In genomic region chr19:12162882-12163806, GRCh38 we compare ENCODE assay signal across 8 cellular contexts. TPM values are rescaled to one million over a fixed set of nuclear protein-coding genes. Genes with fewer than 3 reads are reported as not detected.
DNase-seq lines count a peak whose midpoint lies in the region; ATAC-seq and TF ChIP-seq lines count a peak whose summit lies in the region.

ZNF136 (plus strand) TSS chr19:12163096; CDS start chr19:12163204, 108 bp downstream.

- no peaks in the 10 kb centered on the region for H3F3A ChIP-seq in DOHH2 (ENCODE audit: control insufficient read depth, insufficient read depth)
- no peaks in the 10 kb centered on the region for H3F3A ChIP-seq in GM23338 (replicated peaks; ENCODE audit: low read depth)

- H3K9me2 ChIP-seq in DOHH2 (replicated peaks; ENCODE audit: control insufficient read depth, low read length) (no peaks in the 10 kb centered on the region), GM23338 (ENCODE audit: insufficient read depth) (no peaks in the 10 kb centered on the region; the same call in 1 of the 2 replicates)

- ATAC-seq in GM23338 = peak; percentile 95
- peak; percentile 99 for ATAC-seq in naive thymus-derived CD8-positive, alpha-beta T cell
- peak; percentile 99 for ATAC-seq in stimulated activated naive B cell treated with anti-CD40 and anti-IgM and Interleukin-4, amounts not matched to agents 10 μg/mL and 1 μg/mL and 100 μg/mL, for 72 hours (replicated peaks)

- no peak for TF ChIP-seq CTCF in DOHH2 (IDR thresholded peaks at IDR 0.05; ENCODE audit: low read depth, low read length, poor library complexity, severe bottlenecking)
- no peak for TF ChIP-seq CTCF in GM23338 (conservative IDR thresholded peaks at IDR 0.05; ENCODE audit: low read depth in 2 of 2)
- TF ChIP-seq CTCF in fibroblast of lung (conservative IDR thresholded peaks at IDR 0.05 in 1 of 2, IDR thresholded peaks at IDR 0.05 in 1 of 2; ENCODE audit: low read depth in 1 of 2, low read length in 2 of 2) = no peak

- peak within 1 kb of the TSS; percentile 21; the same call in 1 of the 2 replicates for H3K27ac ChIP-seq in DOHH2 (ENCODE audit: low read depth, low read length)
- peak within 1 kb of the TSS; percentile 85 for H3K27ac ChIP-seq in GM23338 (ENCODE audit: low read depth)
- H3K27ac ChIP-seq in fibroblast of lung (ENCODE audit: insufficient read depth, low read length) = peak within 1 kb of the TSS; percentile 98

- peaks cover 3% of the 10 kb centered on the region; the same call in 1 of the 2 replicates for H3K9me3 ChIP-seq in DOHH2 (ENCODE audit: control insufficient read depth, insufficient read depth, low read length)
- no peaks in the 10 kb centered on the region for H3K9me3 ChIP-seq in fibroblast of lung (ENCODE audit: control insufficient read depth, insufficient read depth, low read depth, low read length)

- H3K27me3 ChIP-seq in DOHH2 (ENCODE audit: control insufficient read depth, low read length) = no peaks in the 10 kb centered on the region
- no peaks in the 10 kb centered on the region for H3K27me3 ChIP-seq in GM23338 (ENCODE audit: insufficient read depth)
- no peaks in the 10 kb centered on the region for H3K27me3 ChIP-seq in fibroblast of lung (ENCODE audit: control insufficient read depth, insufficient read depth, low read length)

- H3K27me3 Mint-ChIP-seq in GM23338 (ENCODE audit: insufficient read depth, low read depth, poor library complexity) = peaks cover 5% of the 10 kb centered on the region
- no peaks in the 10 kb centered on the region for H3K27me3 Mint-ChIP-seq in naive thymus-derived CD8-positive, alpha-beta T cell
- H3K27me3 Mint-ChIP-seq in stimulated activated naive B cell treated with anti-CD40 and anti-IgM and Interleukin-4, amounts not matched to agents 10 μg/mL and 1 μg/mL and 100 μg/mL, for 72 hours = no peaks in the 10 kb centered on the region

- H3K4me3 ChIP-seq in DOHH2 (ENCODE audit: low read length) (peak within 1 kb of the TSS; percentile 86), GM23338 (peak within 1 kb of the TSS; percentile 81), fibroblast of lung (replicated peaks in 1 of 4; ENCODE audit: control extremely low read depth in 1 of 4, insufficient read depth in 1 of 4, low read depth in 3 of 4, low read length in 4 of 4) (peak within 1 kb of the TSS; percentile 89 to 97 (median 92))

- H3K36me3 ChIP-seq in DOHH2 (ENCODE audit: control insufficient read depth, low read length) (peaks cover 10% of the 10 kb centered on the region; the same call in 1 of the 2 replicates), GM23338 (ENCODE audit: insufficient read depth) (no peaks in the 10 kb centered on the region), fibroblast of lung (ENCODE audit: control insufficient read depth, insufficient read depth, low read length) (no peaks in the 10 kb centered on the region)

- H3K27ac Mint-ChIP-seq in GM23338 = peak within 1 kb of the TSS; percentile 93
- H3K27ac Mint-ChIP-seq in naive thymus-derived CD8-positive, alpha-beta T cell = peak within 1 kb of the TSS; percentile 96 to 99 (median 98)
- H3K27ac Mint-ChIP-seq in stimulated activated naive B cell treated with anti-CD40 and anti-IgM and Interleukin-4, amounts not matched to agents 10 μg/mL and 1 μg/mL and 100 μg/mL, for 72 hours = peak within 1 kb of the TSS; percentile 99

- H2AFZ ChIP-seq in GM23338 (peak within 1 kb of the TSS; percentile 90), fibroblast of lung (ENCODE audit: low read length) (peak within 1 kb of the TSS; percentile 99)

- H3K9ac ChIP-seq in fibroblast of lung (ENCODE audit: insufficient read depth, low read length) = peak within 1 kb of the TSS; percentile 93

- H3K9me3 Mint-ChIP-seq in GM23338 = no peaks in the 10 kb centered on the region; the same call in 2 of the 3 replicates
- H3K9me3 Mint-ChIP-seq in naive thymus-derived CD8-positive, alpha-beta T cell = no peaks in the 10 kb centered on the region
- H3K9me3 Mint-ChIP-seq in stimulated activated naive B cell treated with anti-CD40 and anti-IgM and Interleukin-4, amounts not matched to agents 10 μg/mL and 1 μg/mL and 100 μg/mL, for 72 hours = no peaks in the 10 kb centered on the region

- peak within 1 kb of the TSS; percentile 90 for H3K4me2 ChIP-seq in DOHH2 (ENCODE audit: low read length)
- H3K4me2 ChIP-seq in GM23338 = peak within 1 kb of the TSS; percentile 85
- H3K4me2 ChIP-seq in fibroblast of lung (ENCODE audit: extremely low read depth, insufficient read depth, low read length) = peak within 1 kb of the TSS; percentile 92

- peak within 1 kb of the TSS; percentile 92 for H3K4me3 Mint-ChIP-seq in GM23338
- peak within 1 kb of the TSS; percentile 93 to 100 (median 97) for H3K4me3 Mint-ChIP-seq in naive thymus-derived CD8-positive, alpha-beta T cell
- peak within 1 kb of the TSS; percentile 96 to 99 for H3K4me3 Mint-ChIP-seq in stimulated activated naive B cell treated with anti-CD40 and anti-IgM and Interleukin-4, amounts not matched to agents 10 μg/mL and 1 μg/mL and 100 μg/mL, for 72 hours

- POLR2A ChIA-PET in naive thymus-derived CD8-positive, alpha-beta T cell (lab: Charles Lee) = interaction anchor here (0.6 to 2.2 kb wide), 16 partner anchors 13 to 424 kb away, joined by 3 to 23 read pairs (median 4); partner anchors contain the start of genes ZNF20, ZNF44, ZNF443 and ZNF563

- peaks cover 38% of the 10 kb centered on the region for H3K79me2 ChIP-seq in DOHH2 (ENCODE audit: control insufficient read depth, low read length)
- peaks cover 46% of the 10 kb centered on the region for H3K79me2 ChIP-seq in GM23338 (replicated peaks; ENCODE audit: insufficient read depth)
- H3K79me2 ChIP-seq in fibroblast of lung (ENCODE audit: control insufficient read depth, insufficient read depth, low read length) = peaks cover 21% of the 10 kb centered on the region

- no peaks in the 10 kb centered on the region for H4K20me1 ChIP-seq in DOHH2 (ENCODE audit: control insufficient read depth, insufficient read depth, low read depth, low read length)
- H4K20me1 ChIP-seq in GM23338 (replicated peaks; ENCODE audit: insufficient read depth) = no peaks in the 10 kb centered on the region; the same call in 1 of the 2 replicates
- H4K20me1 ChIP-seq in fibroblast of lung (ENCODE audit: control insufficient read depth, extremely low read depth, insufficient read depth, low read length) = no peaks in the 10 kb centered on the region

- peak; percentile 99 for DNase-seq in GM23338 (ENCODE audit: low spot score)
- peak; percentile 96 for DNase-seq in Kasumi-1 (lab: John Stamatoyannopoulos, UW)
- peak; percentile 97 for DNase-seq in RKO (ENCODE audit: low spot score)
- DNase-seq in activated T-helper 1 cell treated with anti-CD3 and anti-CD28 coated beads, Interleukin-2, amount 50 U/mL, for 16 hours (ENCODE audit: low read depth in 1 of 2, low spot score in 1 of 2) = peak; percentile 79 to 81
- peak; percentile 93 to 95 for DNase-seq in fibroblast of lung (ENCODE audit: low read depth in 2 of 2)
- DNase-seq in naive thymus-derived CD8-positive, alpha-beta T cell = peak; percentile 83 to 97 (median 91)
- peak; percentile 94 for DNase-seq in stimulated activated naive B cell treated with anti-CD40 and anti-IgM and Interleukin-4, amounts not matched to agents 10 μg/mL and 1 μg/mL and 100 μg/mL, for 72 hours

- H3K36me3 Mint-ChIP-seq in GM23338 (ENCODE audit: low read depth) = no peaks in the 10 kb centered on the region; the same call in 2 of the 3 replicates
- peaks cover 0 to 21% (median 0%) of the 10 kb centered on the region in 3 donors for H3K36me3 Mint-ChIP-seq in naive thymus-derived CD8-positive, alpha-beta T cell
- H3K36me3 Mint-ChIP-seq in stimulated activated naive B cell treated with anti-CD40 and anti-IgM and Interleukin-4, amounts not matched to agents 10 μg/mL and 1 μg/mL and 100 μg/mL, for 72 hours = peaks cover 10 to 20% of the 10 kb centered on the region in 2 donors

- H3K4me1 ChIP-seq in DOHH2 (ENCODE audit: control insufficient read depth, low read length) (peaks cover 11% of the 10 kb centered on the region), GM23338 (ENCODE audit: insufficient read depth) (peaks cover 9% of the 10 kb centered on the region; the same call in 1 of the 2 replicates), fibroblast of lung (ENCODE audit: control insufficient read depth, extremely low read depth, insufficient read depth, low read length) (no peaks in the 10 kb centered on the region)

- peaks cover 4% of the 10 kb centered on the region for H3K4me1 Mint-ChIP-seq in GM23338
- peaks cover 18 to 52% (median 51%) of the 10 kb centered on the region in 4 donors for H3K4me1 Mint-ChIP-seq in naive thymus-derived CD8-positive, alpha-beta T cell
- peaks cover 19 to 48% of the 10 kb centered on the region in 2 donors for H3K4me1 Mint-ChIP-seq in stimulated activated naive B cell treated with anti-CD40 and anti-IgM and Interleukin-4, amounts not matched to agents 10 μg/mL and 1 μg/mL and 100 μg/mL, for 72 hours

TF ChIP-seq in GM23338, 12 proteins besides CTCF, POLR2A, EP300 and RAD21 (continues in another document):
- TF ChIP-seq NANOG (IDR thresholded peaks at IDR 0.05; ENCODE audit: borderline replicate concordance) = no peak
- no peak; the same call in 1 of the 2 replicates for TF ChIP-seq ETS1 (IDR thresholded peaks at IDR 0.05)
- no peak for TF ChIP-seq ZNF114 (CRISPR knock-in tag; IDR thresholded peaks at IDR 0.05)
- no peak for TF ChIP-seq STAT1 (IDR thresholded peaks at IDR 0.05; ENCODE audit: unreplicated experiment)
- no peak for TF ChIP-seq CREB1 (CRISPR knock-in tag; IDR thresholded peaks at IDR 0.05; ENCODE audit: low read depth)

RNA-seq across cellular contexts. Expression of gene ZNF136, which starts in this region (rescaled TPM):
- 6.7 and 7.1 TPM in 2 replicates for total RNA-seq in GM23338 (2014; rRNA removed; shearing (Covaris generic))
- polyA plus RNA-seq in GM23338 (2016; fragmentation: Nextera tagmentation; extraction: Ambion mirVana) (3.9 and 5.6 TPM in 2 replicates), fibroblast of lung (3.6 and 4.2 TPM in 2 replicates)
- 7.7 and 9.2 TPM in 2 replicates for total RNA-seq in fibroblast of lung
- 2.3 and 2.4 TPM in 2 replicates for polyA plus RNA-seq in fibroblast of lung (2012)
- 1.2 and 1.3 TPM in 2 replicates for polyA minus RNA-seq in fibroblast of lung (ENCODE audit: low replicate concordance)
- total RNA-seq in naive thymus-derived CD8-positive, alpha-beta T cell = 10 to 100 TPM; 29.1 to 32.4 TPM
- polyA plus RNA-seq in naive thymus-derived CD8-positive, alpha-beta T cell = 10 to 100 TPM; 17.8 to 22.6 (median 19.9) TPM

Comparison
In these comparisons a context has a peak if more than half of its experiments do, and no peak if none do; other contexts are left out.
1. Peak in every context shown above with its lines: DNase-seq, ATAC-seq, H3K4me3 ChIP-seq and H3K27ac ChIP-seq.
2. H3K27ac ChIP-seq: peak in every context shown above with its lines; median percentile 98 in fibroblast of lung; 85 in GM23338; 21 in DOHH2.